ENCODE assay signal across 16 cellular contexts in genomic region chr2:16429002-16429401, GRCh38.
A peak's percentile ranks its signal among the peaks of the same experiment; 100 is the strongest.
DNase-seq lines count a peak whose midpoint lies in the region; ATAC-seq and TF ChIP-seq lines count a peak whose summit lies in the region.
"Had no signal": no experiment of that assay in that cellular context is flagged by ENCODE, and none has a peak within 500 bp of the region (broad histone marks: within the 10 kb centered on the region; RNA-seq: fewer than 3 reads in every experiment).

No MANE protein-coding gene starts in this region.

- peaks cover 38% of the 10 kb centered on the region for H3K4me1 ChIP-seq in Caco-2
- no peaks in the 10 kb centered on the region for H3K4me1 ChIP-seq in left lung
- peaks cover 0 to 20% (median 0%) of the 10 kb centered on the region in 4 donors for H3K4me1 ChIP-seq in upper lobe of left lung
- H3K4me1 ChIP-seq: A549; BLaER1 treated with 17β-estradiol and CSF1 and Interleukin-3, amounts not matched to agents 10 nM and 100 nM had no signal

- H3K4me3 ChIP-seq in Caco-2 (ENCODE audit: low read depth, low read length) (no peak overlapping the region), left lung (no peak overlapping the region), upper lobe of left lung (no peak overlapping the region)
- H3K4me3 ChIP-seq: A549; BLaER1 treated with 17β-estradiol and CSF1 and Interleukin-3, amounts not matched to agents 10 nM and 100 nM had no signal

- POLR2A ChIA-PET in Caco-2 (lab: Charles Lee) = no interaction called here

- no peak overlapping the region for H3K27ac ChIP-seq in left lung
- H3K27ac ChIP-seq in upper lobe of left lung = no peak overlapping the region
- H3K27ac ChIP-seq: 22Rv1; A549; BLaER1 treated with 17β-estradiol and CSF1 and Interleukin-3, amounts not matched to agents 10 nM and 100 nM; C4-2B had no signal

- ATAC-seq in left lung (peak; percentile 60), upper lobe of left lung (ENCODE audit: low FRiP score in 2 of 2) (peak; percentile 8 to 14)
- ATAC-seq: CD8-positive, alpha-beta T cell had no signal

- H3K36me3 Mint-ChIP-seq in Caco-2 (ENCODE audit: insufficient read depth, unreplicated experiment) (peaks cover 32% of the 10 kb centered on the region), Calu3 (ENCODE audit: insufficient read depth, unreplicated experiment) (no peaks in the 10 kb centered on the region)
- H3K36me3 Mint-ChIP-seq in activated naive CD4-positive, alpha-beta T cell treated with anti-CD3 and anti-CD28 coated beads, Interleukin-2, amount 10 ng/mL, durations not matched to agents 7 days and 5 days = no peaks in the 10 kb centered on the region
- H3K36me3 Mint-ChIP-seq: CD8-positive, alpha-beta T cell had no signal

- WGBS in upper lobe of left lung, 2 donors = 41 to 52% methylated on average over 2 of the region's 2 CpGs

- H3K27me3 ChIP-seq in Caco-2 (replicated peaks; ENCODE audit: control insufficient read depth, insufficient read depth, low read length) = no peaks in the 10 kb centered on the region
- H3K27me3 ChIP-seq in left lung = no peaks in the 10 kb centered on the region
- H3K27me3 ChIP-seq in upper lobe of left lung = no peaks in the 10 kb centered on the region
- H3K27me3 ChIP-seq: BLaER1 treated with 17β-estradiol and CSF1 and Interleukin-3, amounts not matched to agents 10 nM and 100 nM had no signal

- intact Hi-C loops in Caco-2 (cut with micrococcal nuclease; ENCODE audit: unreplicated experiment) (loop anchor here (5.0 kb wide), 1 partner anchor 178 kb away; no protein-coding TSS in a partner anchor), left lung (cut with DNase I) (no loop called here), Calu3 (cut with micrococcal nuclease; ENCODE audit: unreplicated experiment) (no loop called here)

- CTCF ChIA-PET in Caco-2 (lab: Charles Lee) (no interaction called here), Calu3 (lab: Charles Lee) (no interaction called here)
- CTCF ChIA-PET in activated naive CD4-positive, alpha-beta T cell treated with anti-CD3 and anti-CD28 coated beads, Interleukin-2, amount 10 ng/mL, durations not matched to agents 7 days and 5 days (lab: Charles Lee) = no interaction called here

- peaks cover 54% of the 10 kb centered on the region for H3K4me1 Mint-ChIP-seq in Caco-2 (ENCODE audit: low read depth, unreplicated experiment)
- no peaks in the 10 kb centered on the region for H3K4me1 Mint-ChIP-seq in activated naive CD4-positive, alpha-beta T cell treated with anti-CD3 and anti-CD28 coated beads, Interleukin-2, amount 10 ng/mL, durations not matched to agents 7 days and 5 days
- peaks cover 8% of the 10 kb centered on the region for H3K4me1 Mint-ChIP-seq in Calu3 (ENCODE audit: low read depth, unreplicated experiment)
- H3K4me1 Mint-ChIP-seq: B cell had no signal

- TF ChIP-seq CTCF in Caco-2 (IDR thresholded peaks at IDR 0.05; ENCODE audit: insufficient read depth in 1 of 2, low read depth in 1 of 2, low read length in 1 of 2, severe bottlenecking in 1 of 2, unreplicated experiment in 1 of 2) (no peak), left lung (IDR thresholded peaks at IDR 0.05) (no peak), upper lobe of left lung (IDR thresholded peaks at IDR 0.05) (no peak), Calu3 (IDR thresholded peaks at IDR 0.05; ENCODE audit: unreplicated experiment) (no peak)

- DNase-seq in Caco-2 = no peak
- DNase-seq in left lung = no peak
- DNase-seq in upper lobe of left lung = no peak
- no peak for DNase-seq in activated naive CD4-positive, alpha-beta T cell treated with anti-CD3 and anti-CD28 coated beads, Interleukin-2, amount 10 ng/mL, durations not matched to agents 7 days and 5 days
- DNase-seq in Calu3 = no peak
- DNase-seq in HUDEP-2 (lab: John Stamatoyannopoulos, UW; ENCODE audit: unreplicated experiment in 76 of 76) = no peak
- DNase-seq: AML-193; CD4-positive, alpha-beta T cell; CD8-positive, alpha-beta T cell; DMS79 treated with DMSO at 0.1 percent for 48 hours; GF-D8 had no signal

- H3K9me3 ChIP-seq in Caco-2 (no peaks in the 10 kb centered on the region), left lung (no peaks in the 10 kb centered on the region), upper lobe of left lung (no peaks in the 10 kb centered on the region)
- H3K9me3 ChIP-seq: A549; BLaER1 treated with 17β-estradiol and CSF1 and Interleukin-3, amounts not matched to agents 10 nM and 100 nM had no signal

- H3K4me3 Mint-ChIP-seq in Caco-2 (ENCODE audit: unreplicated experiment) (no peak overlapping the region), Calu3 (ENCODE audit: low read depth, unreplicated experiment) (no peak overlapping the region)
- H3K4me3 Mint-ChIP-seq in activated naive CD4-positive, alpha-beta T cell treated with anti-CD3 and anti-CD28 coated beads, Interleukin-2, amount 10 ng/mL, durations not matched to agents 7 days and 5 days = no peak overlapping the region
- H3K4me3 Mint-ChIP-seq: B cell; CD4-positive, alpha-beta T cell; CD8-positive, alpha-beta T cell had no signal

- TF ChIP-seq POLR2A in upper lobe of left lung (IDR thresholded peaks at IDR 0.05) = no peak

- H3K36me3 ChIP-seq in Caco-2 (ENCODE audit: control insufficient read depth, insufficient read depth, low read length) = no peaks in the 10 kb centered on the region; the same call in 1 of the 2 replicates
- no peaks in the 10 kb centered on the region for H3K36me3 ChIP-seq in left lung
- H3K36me3 ChIP-seq in upper lobe of left lung = no peaks in the 10 kb centered on the region
- H3K36me3 ChIP-seq: BLaER1 treated with 17β-estradiol and CSF1 and Interleukin-3, amounts not matched to agents 10 nM and 100 nM had no signal

- TF ChIP-seq EP300 in upper lobe of left lung (IDR thresholded peaks at IDR 0.05) = no peak

- peaks cover 49% of the 10 kb centered on the region for H3K9me3 Mint-ChIP-seq in Caco-2 (ENCODE audit: unreplicated experiment)
- no peaks in the 10 kb centered on the region for H3K9me3 Mint-ChIP-seq in activated naive CD4-positive, alpha-beta T cell treated with anti-CD3 and anti-CD28 coated beads, Interleukin-2, amount 10 ng/mL, durations not matched to agents 7 days and 5 days
- peaks cover 3% of the 10 kb centered on the region for H3K9me3 Mint-ChIP-seq in Calu3 (ENCODE audit: low read depth, unreplicated experiment)
- H3K9me3 Mint-ChIP-seq: CD4-positive, alpha-beta T cell; CD8-positive, alpha-beta T cell had no signal

- BruUV-seq in Caco-2 (replicated peaks; lab: Mats Ljungman, UMichigan) (no TSS peak), Calu3 (replicated peaks; lab: Mats Ljungman, UMichigan) (no TSS peak)

- peak overlapping the region; percentile 99 for H3K27ac Mint-ChIP-seq in Caco-2 (ENCODE audit: unreplicated experiment)
- no peak overlapping the region for H3K27ac Mint-ChIP-seq in activated naive CD4-positive, alpha-beta T cell treated with anti-CD3 and anti-CD28 coated beads, Interleukin-2, amount 10 ng/mL, durations not matched to agents 7 days and 5 days
- no peak overlapping the region for H3K27ac Mint-ChIP-seq in Calu3 (ENCODE audit: unreplicated experiment)
- H3K27ac Mint-ChIP-seq: B cell; CD4-positive, alpha-beta T cell; CD8-positive, alpha-beta T cell had no signal

- H3K27me3 Mint-ChIP-seq in Caco-2 (ENCODE audit: insufficient read depth, unreplicated experiment) (no peaks in the 10 kb centered on the region), Calu3 (ENCODE audit: unreplicated experiment) (peaks cover 33% of the 10 kb centered on the region)
- no peaks in the 10 kb centered on the region for H3K27me3 Mint-ChIP-seq in activated naive CD4-positive, alpha-beta T cell treated with anti-CD3 and anti-CD28 coated beads, Interleukin-2, amount 10 ng/mL, durations not matched to agents 7 days and 5 days
